In the genomic region with DNA sequence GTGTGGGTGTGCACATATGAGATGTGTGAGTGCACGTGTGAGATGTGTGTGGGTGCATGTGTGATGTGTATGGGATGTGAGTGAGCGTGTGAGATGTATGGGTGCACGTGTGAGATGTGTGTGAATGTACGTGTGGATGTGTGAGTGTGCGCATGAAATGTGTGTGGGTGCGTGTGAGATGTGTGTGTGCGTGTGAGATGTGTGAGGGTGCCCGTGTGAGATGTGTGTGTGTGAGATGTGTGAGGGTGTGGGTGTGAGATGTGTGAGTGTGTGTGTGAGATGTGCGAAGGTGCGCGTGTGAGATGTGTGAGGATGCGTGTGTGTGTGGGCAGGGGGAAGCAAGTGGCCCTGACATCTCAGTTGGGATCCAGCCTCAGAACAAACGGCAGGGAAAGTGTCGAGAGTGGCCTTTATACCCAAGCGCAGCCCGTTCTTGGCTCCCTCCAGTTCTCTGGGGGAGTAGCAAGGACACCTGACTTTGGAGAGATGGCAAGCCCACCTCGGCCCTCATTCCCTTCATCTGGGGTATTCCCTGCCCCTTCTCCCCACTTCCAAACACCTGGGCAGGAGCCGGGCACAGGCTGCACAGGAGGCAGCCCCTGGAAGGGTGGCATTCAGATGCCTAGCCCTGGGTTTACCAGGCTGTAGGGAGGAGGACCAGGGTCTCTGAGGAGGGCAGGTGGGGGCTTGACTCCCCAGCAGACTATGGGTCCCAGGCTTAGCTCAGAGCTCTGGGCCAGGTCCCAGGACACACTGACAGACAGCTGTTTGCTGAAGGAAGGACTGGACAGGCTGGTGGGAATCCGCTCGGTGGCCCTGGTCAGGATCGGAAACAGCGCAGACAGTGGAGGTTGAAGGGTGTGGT, we compare ENCODE assay signal across 2 cellular contexts.
TF ChIP-seq lines count a peak whose summit lies in the region.

No MANE protein-coding gene starts in this region.

TF ChIP-seq in K562, 482 proteins besides CTCF, POLR2A, EP300 and RAD21:
- TF ChIP-seq, protein P1, sequence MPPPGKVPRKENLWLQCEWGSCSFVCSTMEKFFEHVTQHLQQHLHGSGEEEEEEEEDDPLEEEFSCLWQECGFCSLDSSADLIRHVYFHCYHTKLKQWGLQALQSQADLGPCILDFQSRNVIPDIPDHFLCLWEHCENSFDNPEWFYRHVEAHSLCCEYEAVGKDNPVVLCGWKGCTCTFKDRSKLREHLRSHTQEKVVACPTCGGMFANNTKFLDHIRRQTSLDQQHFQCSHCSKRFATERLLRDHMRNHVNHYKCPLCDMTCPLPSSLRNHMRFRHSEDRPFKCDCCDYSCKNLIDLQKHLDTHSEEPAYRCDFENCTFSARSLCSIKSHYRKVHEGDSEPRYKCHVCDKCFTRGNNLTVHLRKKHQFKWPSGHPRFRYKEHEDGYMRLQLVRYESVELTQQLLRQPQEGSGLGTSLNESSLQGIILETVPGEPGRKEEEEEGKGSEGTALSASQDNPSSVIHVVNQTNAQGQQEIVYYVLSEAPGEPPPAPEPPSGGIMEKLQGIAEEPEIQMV (tag; conservative IDR thresholded peaks at IDR 0.05; ENCODE audit: low read depth) = no peak
- TF ChIP-seq ZBTB43 (CRISPR knock-in tag; IDR thresholded peaks at IDR 0.05) = peak; percentile 87; the same call in 1 of the 2 replicates

TF ChIP-seq in liver, 16 proteins besides CTCF, POLR2A, EP300 and RAD21:
- TF ChIP-seq HNF4A (conservative IDR thresholded peaks at IDR 0.05) (peak in 1 of 2 donors; percentile 41), FOXA2 (IDR thresholded peaks at IDR 0.05) (no peak)
